In the genomic region with DNA sequence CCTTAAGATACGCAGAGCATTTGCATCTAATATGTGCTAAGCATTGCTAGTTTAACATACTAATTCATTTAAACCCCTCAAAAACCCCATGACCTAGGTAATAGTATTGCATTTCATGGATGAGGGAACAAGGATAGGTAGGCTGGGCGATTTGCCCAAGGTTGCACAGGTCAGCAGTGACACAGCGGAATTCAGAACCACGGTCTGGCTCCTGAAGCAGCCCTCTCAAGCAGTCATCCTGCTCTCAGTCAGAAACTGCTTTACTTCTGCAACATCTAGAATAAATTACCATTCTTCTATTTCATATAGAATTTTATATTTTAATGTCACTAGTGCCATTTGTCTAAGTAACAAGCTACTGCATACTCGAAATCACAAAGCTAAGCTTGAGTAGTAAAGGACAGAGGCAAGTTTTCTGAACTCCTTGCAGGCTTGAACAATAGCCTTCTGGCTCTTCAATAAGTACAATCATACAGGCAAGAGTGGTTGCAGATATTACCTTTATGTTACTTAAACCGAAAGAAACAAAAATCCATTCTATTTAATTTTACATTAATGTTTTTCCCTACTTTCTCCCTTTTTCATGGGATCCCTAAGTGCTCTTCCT, we compare ENCODE assay signal across 9 cellular contexts. TPM values are rescaled to one million over a fixed set of nuclear protein-coding genes. Genes with fewer than 3 reads are reported as not detected.
DNase-seq lines count a peak whose midpoint lies in the region; ATAC-seq and TF ChIP-seq lines count a peak whose summit lies in the region.
"Had no signal": no experiment of that assay in that cellular context is flagged by ENCODE, and none has a peak within 500 bp of the region (broad histone marks: within the 10 kb centered on the region; RNA-seq: fewer than 3 reads in every experiment).

No MANE protein-coding gene starts in this region.

- intact Hi-C loops in natural killer cell (cut with micrococcal nuclease) = no loop called here
- intact Hi-C loops in dorsolateral prefrontal cortex (cut with DNase I) = loop anchor here in 1 of 2 donors (1.0 to 5.0 kb wide), 3 partner anchors 32 to 293 kb away; a partner anchor contains a TSS
- intact Hi-C loops in activated naive CD4-positive, alpha-beta T cell treated with anti-CD3 and anti-CD28 coated beads for 36 hours (cut with micrococcal nuclease) = no loop called here

- H3K27ac Mint-ChIP-seq in natural killer cell treated with Interleukin-12 subunit alpha and Interleukin-12 subunit beta and Interleukin-15 and Interleukin-18, amount 100 ng/mL, for 72 hours = no peak overlapping the region
- no peak overlapping the region for H3K27ac Mint-ChIP-seq in natural killer cell
- H3K27ac Mint-ChIP-seq in activated naive CD4-positive, alpha-beta T cell treated with anti-CD3 and anti-CD28 coated beads for 36 hours = no peak overlapping the region

- ATAC-seq in natural killer cell treated with Interleukin-12 subunit alpha and Interleukin-12 subunit beta and Interleukin-15 and Interleukin-18, amount 100 ng/mL, for 72 hours = no peak
- ATAC-seq in natural killer cell (no peak), HG02623 (IDR thresholded peaks at IDR 0.05; ENCODE audit: unreplicated experiment) (no peak)

- peak overlapping the region in 58 of 59 donors; percentile 16 to 97 (median 89) for H3K27ac ChIP-seq in dorsolateral prefrontal cortex
- H3K27ac ChIP-seq: uterus had no signal

- H3K27me3 ChIP-seq in dorsolateral prefrontal cortex = no peaks in the 10 kb centered on the region
- H3K27me3 ChIP-seq: uterus had no signal

- CTCF ChIA-PET in activated naive CD4-positive, alpha-beta T cell treated with anti-CD3 and anti-CD28 coated beads for 36 hours (lab: Charles Lee) = interaction anchor here (0.7 to 3.5 kb wide), 11 partner anchors 12 to 598 kb away, joined by 3 to 25 read pairs (median 5); no protein-coding TSS in a partner anchor

- no peaks in the 10 kb centered on the region for H3K9me3 Mint-ChIP-seq in natural killer cell treated with Interleukin-12 subunit alpha and Interleukin-12 subunit beta and Interleukin-15 and Interleukin-18, amount 100 ng/mL, for 72 hours
- no peaks in the 10 kb centered on the region for H3K9me3 Mint-ChIP-seq in natural killer cell
- H3K9me3 Mint-ChIP-seq in activated naive CD4-positive, alpha-beta T cell treated with anti-CD3 and anti-CD28 coated beads for 36 hours = no peaks in the 10 kb centered on the region

- peak overlapping the region; percentile 26 for H3K4me3 Mint-ChIP-seq in natural killer cell treated with Interleukin-12 subunit alpha and Interleukin-12 subunit beta and Interleukin-15 and Interleukin-18, amount 100 ng/mL, for 72 hours
- no peak overlapping the region for H3K4me3 Mint-ChIP-seq in natural killer cell
- no peak overlapping the region for H3K4me3 Mint-ChIP-seq in activated naive CD4-positive, alpha-beta T cell treated with anti-CD3 and anti-CD28 coated beads for 36 hours

- H3K4me1 Mint-ChIP-seq in natural killer cell treated with Interleukin-12 subunit alpha and Interleukin-12 subunit beta and Interleukin-15 and Interleukin-18, amount 100 ng/mL, for 72 hours (ENCODE audit: low read depth in 2 of 2) = peaks cover 4 to 5% of the 10 kb centered on the region in 2 donors
- H3K4me1 Mint-ChIP-seq in natural killer cell = peaks cover 5 to 6% of the 10 kb centered on the region in 2 donors
- H3K4me1 Mint-ChIP-seq in activated naive CD4-positive, alpha-beta T cell treated with anti-CD3 and anti-CD28 coated beads for 36 hours (ENCODE audit: low read depth) = peaks cover 5% of the 10 kb centered on the region

- TF ChIP-seq CTCF in natural killer cell (IDR thresholded peaks at IDR 0.05) (no peak), dorsolateral prefrontal cortex (IDR thresholded peaks at IDR 0.05 in 54 of 56, conservative IDR thresholded peaks at IDR 0.05 in 2 of 56; ENCODE audit: low read depth in 1 of 56, partially characterized antibody in 56 of 56) (no peak)

- peaks cover 27 to 43% of the 10 kb centered on the region in 2 donors for H3K27me3 Mint-ChIP-seq in natural killer cell treated with Interleukin-12 subunit alpha and Interleukin-12 subunit beta and Interleukin-15 and Interleukin-18, amount 100 ng/mL, for 72 hours
- peaks cover 34 to 46% of the 10 kb centered on the region in 2 donors for H3K27me3 Mint-ChIP-seq in natural killer cell (ENCODE audit: low read depth in 2 of 2)
- H3K27me3 Mint-ChIP-seq in activated naive CD4-positive, alpha-beta T cell treated with anti-CD3 and anti-CD28 coated beads for 36 hours (ENCODE audit: low read depth) = peaks cover 38% of the 10 kb centered on the region

- no peaks in the 10 kb centered on the region for H3K36me3 Mint-ChIP-seq in natural killer cell treated with Interleukin-12 subunit alpha and Interleukin-12 subunit beta and Interleukin-15 and Interleukin-18, amount 100 ng/mL, for 72 hours
- no peaks in the 10 kb centered on the region for H3K36me3 Mint-ChIP-seq in natural killer cell
- H3K36me3 Mint-ChIP-seq in activated naive CD4-positive, alpha-beta T cell treated with anti-CD3 and anti-CD28 coated beads for 36 hours (ENCODE audit: low read depth) = no peaks in the 10 kb centered on the region

- no peak for DNase-seq in natural killer cell treated with Interleukin-12 subunit alpha and Interleukin-12 subunit beta and Interleukin-15 and Interleukin-18, amount 100 ng/mL, for 72 hours (ENCODE audit: low spot score)
- DNase-seq in natural killer cell (no peak), HK-2 (ENCODE audit: unreplicated experiment) (peak; percentile 75), dorsolateral prefrontal cortex (no peak), NCI-H748 (lab: John Stamatoyannopoulos, UW; ENCODE audit: unreplicated experiment) (no peak), NCI-H2171 treated with DMSO at 0.1 percent for 48 hours (lab: John Stamatoyannopoulos, UW) (no peak)
- DNase-seq in activated naive CD4-positive, alpha-beta T cell treated with anti-CD3 and anti-CD28 coated beads for 36 hours = no peak
- DNase-seq: uterus had no signal

- peak overlapping the region; percentile 11 to 74 (median 55) for H3K4me3 ChIP-seq in dorsolateral prefrontal cortex
- H3K4me3 ChIP-seq: uterus had no signal

RNA-seq across cellular contexts. Expression of a gene that starts 0.6 kb away (rescaled TPM):
- total RNA-seq in natural killer cell treated with Interleukin-12 subunit alpha and Interleukin-12 subunit beta and Interleukin-15 and Interleukin-18, amount 100 ng/mL, for 72 hours = not detected
- not detected for total RNA-seq in natural killer cell
- 1,000 to 10,000 TPM in 7 of 120 experiments, 100 to 1,000 TPM in 112, 10 to 100 TPM in 1; 91.5 to 1,848 (median 415) TPM for total RNA-seq in dorsolateral prefrontal cortex
- total RNA-seq in activated naive CD4-positive, alpha-beta T cell treated with anti-CD3 and anti-CD28 coated beads for 36 hours = not detected

RNA-seq across cellular contexts. Expression of a gene that starts 32.5 kb away (rescaled TPM):
- total RNA-seq in natural killer cell treated with Interleukin-12 subunit alpha and Interleukin-12 subunit beta and Interleukin-15 and Interleukin-18, amount 100 ng/mL, for 72 hours = 10 to 100 TPM in 1 of 2 donors, 1 to 10 TPM in 1; 7.8 to 19.5 TPM
- total RNA-seq in natural killer cell = 1 to 10 TPM; 6.7 to 9.7 (median 7.8) TPM
- total RNA-seq in dorsolateral prefrontal cortex = 10 to 100 TPM; 29.7 to 60.9 (median 40.7) TPM
- 1 to 10 TPM; 1.7 to 1.9 TPM for total RNA-seq in activated naive CD4-positive, alpha-beta T cell treated with anti-CD3 and anti-CD28 coated beads for 36 hours

Comparison
In these comparisons a context has a peak if more than half of its experiments do, and no peak if none do; other contexts are left out.
1. RNA of a gene that starts 0.6 kb away (total RNA-seq): 91.5 to 1,848 TPM in dorsolateral prefrontal cortex; not detected in natural killer cell treated with Interleukin-12 subunit alpha and Interleukin-12 subunit beta and Interleukin-15 and Interleukin-18, amount 100 ng/mL, for 72 hours, not detected in natural killer cell and not detected in activated naive CD4-positive, alpha-beta T cell treated with anti-CD3 and anti-CD28 coated beads for 36 hours; every median in the first group is over 10 times any median in the second.